In genomic region chr13:108606424-108606823, GRCh38 we compare ENCODE assay signal across 1 cellular context.
TF ChIP-seq lines count a peak whose summit lies in the region.

No MANE protein-coding gene starts in this region.

TF ChIP-seq in K562, 482 proteins besides CTCF, POLR2A, EP300 and RAD21 (continued from another document):
- TF ChIP-seq ARID4B (CRISPR knock-in tag; IDR thresholded peaks at IDR 0.05), result no peak
- TF ChIP-seq ZFP36 (IDR thresholded peaks at IDR 0.05; ENCODE audit: low read depth, low read length, partially characterized antibody), result peak; percentile 24
- TF ChIP-seq ZNF239 (CRISPR knock-in tag; IDR thresholded peaks at IDR 0.05), result no peak
- TF ChIP-seq NONO (IDR thresholded peaks at IDR 0.05; ENCODE audit: low read depth in 2 of 2, low read length in 1 of 2), result no peak
- 0 out of 2 replicates have a peak, but pooled peaks have one; percentile 28 for TF ChIP-seq CBX1 (IDR thresholded peaks at IDR 0.05; ENCODE audit: low read depth)
- no peak for TF ChIP-seq ZNF431 (CRISPR knock-in tag; IDR thresholded peaks at IDR 0.05)
- TF ChIP-seq, protein P1, sequence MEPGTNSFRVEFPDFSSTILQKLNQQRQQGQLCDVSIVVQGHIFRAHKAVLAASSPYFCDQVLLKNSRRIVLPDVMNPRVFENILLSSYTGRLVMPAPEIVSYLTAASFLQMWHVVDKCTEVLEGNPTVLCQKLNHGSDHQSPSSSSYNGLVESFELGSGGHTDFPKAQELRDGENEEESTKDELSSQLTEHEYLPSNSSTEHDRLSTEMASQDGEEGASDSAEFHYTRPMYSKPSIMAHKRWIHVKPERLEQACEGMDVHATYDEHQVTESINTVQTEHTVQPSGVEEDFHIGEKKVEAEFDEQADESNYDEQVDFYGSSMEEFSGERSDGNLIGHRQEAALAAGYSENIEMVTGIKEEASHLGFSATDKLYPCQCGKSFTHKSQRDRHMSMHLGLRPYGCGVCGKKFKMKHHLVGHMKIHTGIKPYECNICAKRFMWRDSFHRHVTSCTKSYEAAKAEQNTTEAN (CRISPR knock-in tag; IDR thresholded peaks at IDR 0.05), result no peak
- TF ChIP-seq ZBED1 (IDR thresholded peaks at IDR 0.05), result no peak
- TF ChIP-seq, protein P2, sequence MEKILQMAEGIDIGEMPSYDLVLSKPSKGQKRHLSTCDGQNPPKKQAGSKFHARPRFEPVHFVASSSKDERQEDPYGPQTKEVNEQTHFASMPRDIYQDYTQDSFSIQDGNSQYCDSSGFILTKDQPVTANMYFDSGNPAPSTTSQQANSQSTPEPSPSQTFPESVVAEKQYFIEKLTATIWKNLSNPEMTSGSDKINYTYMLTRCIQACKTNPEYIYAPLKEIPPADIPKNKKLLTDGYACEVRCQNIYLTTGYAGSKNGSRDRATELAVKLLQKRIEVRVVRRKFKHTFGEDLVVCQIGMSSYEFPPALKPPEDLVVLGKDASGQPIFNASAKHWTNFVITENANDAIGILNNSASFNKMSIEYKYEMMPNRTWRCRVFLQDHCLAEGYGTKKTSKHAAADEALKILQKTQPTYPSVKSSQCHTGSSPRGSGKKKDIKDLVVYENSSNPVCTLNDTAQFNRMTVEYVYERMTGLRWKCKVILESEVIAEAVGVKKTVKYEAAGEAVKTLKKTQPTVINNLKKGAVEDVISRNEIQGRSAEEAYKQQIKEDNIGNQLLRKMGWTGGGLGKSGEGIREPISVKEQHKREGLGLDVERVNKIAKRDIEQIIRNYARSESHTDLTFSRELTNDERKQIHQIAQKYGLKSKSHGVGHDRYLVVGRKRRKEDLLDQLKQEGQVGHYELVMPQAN (IDR thresholded peaks at IDR 0.05; ENCODE audit: borderline replicate concordance), result no peak
- TF ChIP-seq TAF1 (IDR thresholded peaks at IDR 0.05; ENCODE audit: control insufficient read depth, extremely low read depth, insufficient read depth, low read length, severe bottlenecking), result no peak
- TF ChIP-seq CBX3 (IDR thresholded peaks at IDR 0.05; ENCODE audit: borderline replicate concordance in 1 of 2, low read length in 2 of 2), result peak in 1 of 2 experiments; percentile 69; a peak in 1 of 3 replicates
